1 cellular context compared by ENCODE assay signal in genomic region chr5:51138164-51138563, GRCh38.
TF ChIP-seq lines count a peak whose summit lies in the region.

No MANE protein-coding gene starts in this region.

TF ChIP-seq in SK-N-SH, 30 proteins besides CTCF, POLR2A, EP300 and RAD21 (continued from another document):
- TF ChIP-seq GATA2 (CRISPR knock-in tag; IDR thresholded peaks at IDR 0.05), result no peak
- TF ChIP-seq SIN3A (IDR thresholded peaks at IDR 0.05; ENCODE audit: borderline replicate concordance, low read depth, low read length), result no peak
- TF ChIP-seq SMC3 (IDR thresholded peaks at IDR 0.05; ENCODE audit: low read depth, low read length), result no peak
- TF ChIP-seq RCOR1 (IDR thresholded peaks at IDR 0.05; ENCODE audit: low read length), result no peak
- no peak for TF ChIP-seq TEAD4 (IDR thresholded peaks at IDR 0.05; ENCODE audit: borderline replicate concordance, insufficient read depth)
- TF ChIP-seq IRF3 (IDR thresholded peaks at IDR 0.05; ENCODE audit: low read depth, low read length), result no peak
- TF ChIP-seq JUND (IDR thresholded peaks at IDR 0.05), result no peak
- TF ChIP-seq MEF2A (IDR thresholded peaks at IDR 0.05; ENCODE audit: borderline replicate concordance, low read depth), result no peak
